In genomic region chr1:66944330-66945274, GRCh38 we compare ENCODE assay signal across 10 cellular contexts. TPM values are rescaled to one million over a fixed set of nuclear protein-coding genes. Genes with fewer than 3 reads are reported as not detected.
DNase-seq lines count a peak whose midpoint lies in the region; ATAC-seq, FAIRE-seq and TF ChIP-seq lines count a peak whose summit lies in the region.
"Had no signal": no experiment of that assay in that cellular context is flagged by ENCODE, and none has a peak within 500 bp of the region (broad histone marks: within the 10 kb centered on the region; RNA-seq: fewer than 3 reads in every experiment).

No MANE protein-coding gene starts in this region.

- peaks cover 0 to 52% (median 22%) of the 10 kb centered on the region in 4 donors for H3K4me1 ChIP-seq in tibial artery

- H3K27ac ChIP-seq in tibial artery: peak overlapping the region; percentile 65 to 74

- ATAC-seq in left lobe of liver (peak; percentile 52), GM21360 (IDR thresholded peaks at IDR 0.05; ENCODE audit: unreplicated experiment) (no peak)

- intact Hi-C loops in tibial artery (cut with DNase I; ENCODE audit: low total_unique reads): no loop called here

- H3K9me3 ChIP-seq in tibial artery: no peaks in the 10 kb centered on the region

- no peak for FAIRE-seq in bronchial epithelial cell (lab: Jason Lieb, UNC)

- no peaks in the 10 kb centered on the region for H3K27me3 ChIP-seq in bronchial epithelial cell (ENCODE audit: control insufficient read depth, insufficient read depth, low read length)
- H3K27me3 ChIP-seq in tibial artery: no peaks in the 10 kb centered on the region

- H3K4me3 ChIP-seq in bronchial epithelial cell (ENCODE audit: low read depth, low read length) (no peak overlapping the region), tibial artery (no peak overlapping the region)

- H3K36me3 ChIP-seq in bronchial epithelial cell (ENCODE audit: control insufficient read depth, insufficient read depth, low read length) (peaks cover 4% of the 10 kb centered on the region), tibial artery (peaks cover 12 to 33% (median 22%) of the 10 kb centered on the region in 3 donors)

- DNase-seq in LHCN-M2 (ENCODE audit: low read depth): peak; percentile 84
- peak; percentile 85 for DNase-seq in bronchial epithelial cell (ENCODE audit: low read depth)
- DNase-seq in left lobe of liver (ENCODE audit: low spot score): no peak
- DNase-seq in tibial artery: peak; percentile 79 to 87
- no peak for DNase-seq in NCI-H82 treated with DMSO at 0.1 percent for 48 hours (lab: John Stamatoyannopoulos, UW; ENCODE audit: unreplicated experiment)
- DNase-seq in NOMO-1 treated with DMSO at 0.1 percent for 48 hours (lab: John Stamatoyannopoulos, UW; ENCODE audit: unreplicated experiment): no peak
- no peak for DNase-seq in activated naive CD4-positive, alpha-beta T cell treated with anti-CD3 and anti-CD28 coated beads, Interleukin-2, amount 50 U/mL, for 16 hours
- DNase-seq: activated CD4-positive, alpha-beta T cell treated with anti-CD3 and anti-CD28 coated beads for 1 hour; NK-92 treated with Interleukin-12 subunit alpha and Interleukin-12 subunit beta, amount 100 ng/mL, for 24 hours had no signal

- TF ChIP-seq CTCF in bronchial epithelial cell (IDR thresholded peaks at IDR 0.05; ENCODE audit: insufficient read depth, low read length, severe bottlenecking): no peak
- TF ChIP-seq CTCF in tibial artery (IDR thresholded peaks at IDR 0.05): no peak

RNA-seq across cellular contexts. Expression of gene MIER1, which starts 19.8 kb away (rescaled TPM):
- total RNA-seq in LHCN-M2 (2014; rRNA removed) (33.4 and 34.2 TPM in 2 replicates), bronchial epithelial cell (16.8 and 21.5 TPM in 2 replicates), left lobe of liver (12.7 TPM)
- 11.2 TPM for polyA plus RNA-seq in LHCN-M2 (2012)

RNA-seq across cellular contexts. Expression of gene DNAI4, which starts 19.9 kb away (rescaled TPM):
- total RNA-seq in LHCN-M2 (2014; rRNA removed) (2.4 and 3.6 TPM in 2 replicates), bronchial epithelial cell (1.3 and 4.6 TPM in 2 replicates), left lobe of liver (1.4 TPM)
- polyA plus RNA-seq in LHCN-M2 (2012): 1.3 TPM

Comparison
In these comparisons a context has a peak if more than half of its experiments do, and no peak if none do; other contexts are left out.
1. DNase-seq: peak in LHCN-M2 (single experiment), bronchial epithelial cell (single experiment) and tibial artery (2 of 2); none in left lobe of liver (single experiment), NCI-H82 treated with DMSO at 0.1 percent for 48 hours (single experiment), NOMO-1 treated with DMSO at 0.1 percent for 48 hours (single experiment) and activated naive CD4-positive, alpha-beta T cell treated with anti-CD3 and anti-CD28 coated beads, Interleukin-2, amount 50 U/mL, for 16 hours (single experiment).